Comparison of ENCODE assay signal across 18 cellular contexts in the genomic region with DNA sequence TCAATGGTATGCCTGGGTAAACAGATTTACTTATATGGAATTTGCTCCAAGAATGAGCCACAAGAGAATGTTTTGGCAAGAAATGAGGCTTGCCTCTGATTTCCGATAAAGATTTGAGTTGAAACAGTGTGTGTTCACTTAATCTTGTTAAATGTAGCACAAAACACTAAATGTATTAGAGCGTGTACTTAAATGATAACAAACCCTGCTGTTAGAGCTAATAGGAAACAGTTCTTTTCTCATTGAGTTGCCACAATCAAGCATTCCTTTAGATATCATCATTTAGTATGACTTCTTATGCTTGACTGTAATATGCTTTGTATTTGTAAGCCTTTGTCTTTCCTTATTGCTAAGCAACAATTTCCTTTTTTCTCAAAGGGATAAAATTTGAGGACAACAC.
"Had no signal": no experiment of that assay in that cellular context is flagged by ENCODE, and none has a peak within 500 bp of the region (broad histone marks: within the 10 kb centered on the region; RNA-seq: fewer than 3 reads in every experiment).

No MANE protein-coding gene starts in this region.

- H3K9me3 ChIP-seq: breast epithelium, prostate gland, sigmoid colon, spleen had no signal

- H3K36me3 Mint-ChIP-seq: activated naive CD4-positive, alpha-beta T cell treated with anti-CD3 and anti-CD28 coated beads, Interleukin-2, amount 10 ng/mL, durations not matched to agents 7 days and 5 days; type B pancreatic cell had no signal

- H3K4me1 Mint-ChIP-seq: activated CD4-positive, alpha-beta memory T cell treated with anti-CD3 and anti-CD28 coated beads, Interleukin-2, amount 10 ng/mL, durations not matched to agents 7 days and 5 days; activated naive CD4-positive, alpha-beta T cell treated with anti-CD3 and anti-CD28 coated beads, Interleukin-2, amount 10 ng/mL, durations not matched to agents 7 days and 5 days; stimulated activated naive CD8-positive, alpha-beta T cell treated with anti-CD3 and anti-CD28 coated beads, Interleukin-15, amount 100 ng/mL, for 72 hours had no signal

- FAIRE-seq: islet of Langerhans had no signal

- H3K27me3 Mint-ChIP-seq: activated CD4-positive, alpha-beta memory T cell treated with anti-CD3 and anti-CD28 coated beads, Interleukin-2, amount 10 ng/mL, durations not matched to agents 7 days and 5 days; activated naive CD4-positive, alpha-beta T cell treated with anti-CD3 and anti-CD28 coated beads, Interleukin-2, amount 10 ng/mL, durations not matched to agents 7 days and 5 days; activated T-cell treated with anti-CD3 and anti-CD28 coated beads, Interleukin-2, amount 50 U/mL, for 24 hours; effector memory CD8-positive, alpha-beta T cell; stimulated activated naive CD8-positive, alpha-beta T cell treated with anti-CD3 and anti-CD28 coated beads, Interleukin-15, amount 100 ng/mL, for 72 hours; type B pancreatic cell had no signal

- H3K27ac ChIP-seq: adrenal gland, breast epithelium, prostate gland, sigmoid colon, spleen had no signal

- H3K27me3 ChIP-seq: adrenal gland, breast epithelium, sigmoid colon, spleen had no signal

- H3K9me3 Mint-ChIP-seq: nephron progenitor cell; stimulated activated naive CD8-positive, alpha-beta T cell treated with anti-CD3 and anti-CD28 coated beads, Interleukin-15, amount 100 ng/mL, for 72 hours; type B pancreatic cell had no signal

- H3K4me3 ChIP-seq: adrenal gland, breast epithelium, prostate gland, sigmoid colon, spleen had no signal

- ATAC-seq: effector memory CD8-positive, alpha-beta T cell; left lobe of liver; stimulated activated naive CD8-positive, alpha-beta T cell treated with anti-CD3 and anti-CD28 coated beads, Interleukin-15, amount 100 ng/mL, for 72 hours had no signal

- DNase-seq: activated CD4-positive, alpha-beta memory T cell treated with anti-CD3 and anti-CD28 coated beads, Interleukin-2, amount 10 ng/mL, durations not matched to agents 7 days and 5 days; activated CD4-positive, alpha-beta T cell treated with anti-CD3 and anti-CD28 coated beads for 4 hours; activated naive CD4-positive, alpha-beta T cell treated with anti-CD3 and anti-CD28 coated beads, Interleukin-2, amount 10 ng/mL, durations not matched to agents 7 days and 5 days; activated T-cell treated with anti-CD3 and anti-CD28 coated beads, Interleukin-2, amount 50 U/mL, for 24 hours; adrenal gland; dermis blood vessel endothelial cell; effector memory CD8-positive, alpha-beta T cell; mammary epithelial cell; nephron progenitor cell; sigmoid colon; spleen; stimulated activated naive CD8-positive, alpha-beta T cell treated with anti-CD3 and anti-CD28 coated beads, Interleukin-15, amount 100 ng/mL, for 72 hours; T-helper 2 cell had no signal

- H3K36me3 ChIP-seq: adrenal gland, breast epithelium, prostate gland, sigmoid colon, spleen had no signal

- H3K4me1 ChIP-seq: adrenal gland, breast epithelium, prostate gland, sigmoid colon, spleen had no signal

- H3K4me3 Mint-ChIP-seq: activated CD4-positive, alpha-beta memory T cell treated with anti-CD3 and anti-CD28 coated beads, Interleukin-2, amount 10 ng/mL, durations not matched to agents 7 days and 5 days; activated naive CD4-positive, alpha-beta T cell treated with anti-CD3 and anti-CD28 coated beads, Interleukin-2, amount 10 ng/mL, durations not matched to agents 7 days and 5 days; activated T-cell treated with anti-CD3 and anti-CD28 coated beads, Interleukin-2, amount 50 U/mL, for 24 hours; effector memory CD8-positive, alpha-beta T cell; nephron progenitor cell; stimulated activated naive CD8-positive, alpha-beta T cell treated with anti-CD3 and anti-CD28 coated beads, Interleukin-15, amount 100 ng/mL, for 72 hours; type B pancreatic cell had no signal

- H3K27ac Mint-ChIP-seq: activated CD4-positive, alpha-beta memory T cell treated with anti-CD3 and anti-CD28 coated beads, Interleukin-2, amount 10 ng/mL, durations not matched to agents 7 days and 5 days; activated naive CD4-positive, alpha-beta T cell treated with anti-CD3 and anti-CD28 coated beads, Interleukin-2, amount 10 ng/mL, durations not matched to agents 7 days and 5 days; activated T-cell treated with anti-CD3 and anti-CD28 coated beads, Interleukin-2, amount 50 U/mL, for 24 hours; effector memory CD8-positive, alpha-beta T cell; nephron progenitor cell; stimulated activated naive CD8-positive, alpha-beta T cell treated with anti-CD3 and anti-CD28 coated beads, Interleukin-15, amount 100 ng/mL, for 72 hours; type B pancreatic cell had no signal
